28 cellular contexts compared by ENCODE assay signal in the genomic region with DNA sequence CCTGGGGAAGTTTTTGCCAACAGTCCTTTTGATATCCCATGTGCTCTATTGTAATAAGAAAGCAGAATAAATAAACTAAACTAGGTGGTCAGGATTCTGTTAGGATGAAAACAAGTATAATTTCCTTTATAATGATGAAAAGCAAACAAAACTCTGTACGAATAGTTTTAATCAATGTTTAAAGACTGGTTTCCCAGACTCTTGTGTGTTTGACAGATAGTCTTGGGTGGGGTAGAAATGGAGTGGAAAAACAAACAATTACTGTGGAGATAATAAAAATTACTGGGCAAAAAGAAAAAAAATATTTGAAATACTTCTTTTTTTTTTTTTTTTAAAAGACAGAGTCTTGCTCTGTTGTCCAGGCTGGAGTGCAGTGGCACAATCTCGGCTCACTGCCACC.
"Had no signal": no experiment of that assay in that cellular context is flagged by ENCODE, and none has a peak within 500 bp of the region (broad histone marks: within the 10 kb centered on the region; RNA-seq: fewer than 3 reads in every experiment).

No MANE protein-coding gene starts in this region.

- H3K4me3 ChIP-seq: coronary artery, dorsolateral prefrontal cortex, esophagus squamous epithelium, gastroesophageal sphincter, heart right ventricle had no signal

- DNase-seq: activated B cell treated with CpG ODN at 0.5 μM for 24 hours; activated CD4-positive, alpha-beta T cell treated with anti-CD3 and anti-CD28 coated beads for 48 hours; activated CD4-positive, alpha-beta T cell treated with anti-CD3 and anti-CD28 coated beads, Interleukin-2, amount 50 U/mL, for 1 hour; activated CD4-positive, alpha-beta T cell treated with anti-CD3 and anti-CD28 coated beads, Interleukin-2, amount 50 U/mL, for 48 hours; activated CD8-positive, alpha-beta memory T cell treated with anti-CD3 and anti-CD28 coated beads for 24 hours; activated CD8-positive, alpha-beta T cell treated with anti-CD3 and anti-CD28 coated beads for 36 hours; activated effector memory CD4-positive, alpha-beta T cell treated with Interleukin-2 at 50 U/mL for 16 hours; activated gamma-delta T cell treated with Interleukin-2 at 50 U/mL for 16 hours; activated naive CD4-positive, alpha-beta T cell treated with anti-CD3 and anti-CD28 coated beads, Interleukin-2, amount 50 U/mL, for 16 hours; activated naive CD4-positive, alpha-beta T cell treated with Interleukin-2 at 50 U/mL for 16 hours; activated T-cell treated with anti-CD3 and anti-CD28 coated beads, Interleukin-2, amount 50 U/mL, for 4 hours; amniotic stem cell; anterior cingulate cortex; brain microvascular endothelial cell; dorsolateral prefrontal cortex; effector memory CD8-positive, alpha-beta T cell; esophagus squamous epithelium; foreskin melanocyte; heart right ventricle; hippocampal formation; T1000; WERI-Rb-1 had no signal

- H3K4me1 ChIP-seq: esophagus squamous epithelium, heart right ventricle had no signal

- H3K27me3 ChIP-seq: brain microvascular endothelial cell, dorsolateral prefrontal cortex, esophagus squamous epithelium, gastroesophageal sphincter, heart right ventricle had no signal

- H3K9me3 ChIP-seq: esophagus squamous epithelium, gastroesophageal sphincter, heart right ventricle had no signal

- FAIRE-seq: astrocyte, bronchial epithelial cell had no signal

- H3K36me3 ChIP-seq: brain microvascular endothelial cell, esophagus squamous epithelium, gastroesophageal sphincter, heart right ventricle, WERI-Rb-1 had no signal

- H3K27ac ChIP-seq: brain microvascular endothelial cell, coronary artery, dorsolateral prefrontal cortex, esophagus squamous epithelium, gastroesophageal sphincter, heart right ventricle, WERI-Rb-1 had no signal

- ATAC-seq: activated CD4-positive, CD25-positive, alpha-beta regulatory T cell treated with anti-CD3 and anti-CD28 coated beads, Interleukin-2, amount 50 U/mL, for 24 hours; activated CD8-positive, alpha-beta T cell treated with anti-CD3 and anti-CD28 coated beads for 36 hours; activated T-cell treated with anti-CD3 and anti-CD28 coated beads, Interleukin-2, amount 50 U/mL, for 4 hours; activated T-helper 17 cell treated with anti-CD3 and anti-CD28 coated beads, Interleukin-2, amount 50 U/mL, for 72 hours; effector memory CD8-positive, alpha-beta T cell; gastroesophageal sphincter; heart right ventricle had no signal
